ENCODE assay signal across 9 cellular contexts in the genomic region with DNA sequence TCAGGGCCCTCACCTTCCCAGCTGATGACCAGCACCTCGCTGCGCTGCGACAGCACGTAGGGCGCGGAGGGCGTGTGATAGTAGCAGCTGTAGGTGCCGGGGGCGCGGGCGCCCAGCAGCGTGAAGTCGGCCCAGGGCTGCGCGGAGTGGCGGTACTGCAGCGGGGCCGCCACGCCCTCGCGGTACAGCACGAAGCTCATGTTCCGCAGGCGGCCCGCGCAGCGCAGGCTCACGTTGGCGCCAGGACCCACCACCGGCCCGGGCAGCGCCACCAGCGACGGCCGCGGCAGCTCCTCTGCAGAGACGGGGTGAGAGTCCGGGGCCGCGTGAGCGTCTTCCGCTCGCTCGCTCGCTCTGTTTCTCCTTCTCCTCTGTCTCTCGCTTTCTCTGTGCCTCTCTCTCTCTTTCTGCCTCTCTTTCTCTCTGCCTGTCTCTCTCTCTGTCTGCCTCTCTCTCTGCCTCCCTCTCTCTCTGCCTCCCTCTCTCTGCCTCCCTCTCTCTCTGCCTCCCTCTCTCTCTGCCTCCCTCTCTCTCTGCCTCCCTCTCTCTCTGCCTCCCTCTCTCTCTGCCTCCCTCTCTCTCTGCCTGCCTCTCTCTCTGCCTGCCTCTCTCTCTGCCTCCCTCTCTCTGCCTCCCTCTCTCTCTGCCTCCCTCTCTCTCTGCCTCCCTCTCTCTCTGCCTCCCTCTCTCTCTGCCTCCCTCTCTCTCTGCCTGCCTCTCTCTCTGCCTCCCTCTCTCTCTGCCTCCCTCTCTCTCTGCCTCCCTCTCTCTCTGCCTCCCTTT. TPM values are rescaled to one million over a fixed set of nuclear protein-coding genes. Genes with fewer than 3 reads are reported as not detected.
DNase-seq lines count a peak whose midpoint lies in the region; ATAC-seq, FAIRE-seq and TF ChIP-seq lines count a peak whose summit lies in the region.
"Not testable (repeated sequence)": the region's sequence is repeated elsewhere in the genome, so short reads cannot be mapped to it uniquely, and the experiment has no call there.
"Had no signal": no experiment of that assay in that cellular context is flagged by ENCODE, and none has a peak within 500 bp of the region (broad histone marks: within the 10 kb centered on the region; RNA-seq: fewer than 3 reads in every experiment).

No MANE protein-coding gene starts in this region.

- not testable (repeated sequence) for H3K79me1 ChIP-seq in mesenchymal stem cell (replicated peaks; ENCODE audit: low read length, poor library complexity, severe bottlenecking)

- peak overlapping the region; percentile 33 for H2AFZ ChIP-seq in mesenchymal stem cell (ENCODE audit: low read depth, low read length)

- WGBS in A549 (ENCODE audit: missing lambda C conversion rate) = 41% methylated on average over 38 of the region's 46 CpGs
- 2% methylated on average over 44 of the region's 46 CpGs for WGBS in mesenchymal stem cell

- H3K4me2 ChIP-seq in A549 (peak overlapping the region; percentile 83), mesenchymal stem cell (ENCODE audit: low read length, poor library complexity, severe bottlenecking) (peak overlapping the region; percentile 76)

- H3K4me3 ChIP-seq in A549 (peak overlapping the region; percentile 33), ascending aorta (peak overlapping the region; percentile 40 to 61), fibroblast of pulmonary artery (replicated peaks; ENCODE audit: low read depth, low read length) (peak overlapping the region; percentile 33), mesenchymal stem cell (ENCODE audit: insufficient read depth in 1 of 2, low read depth in 1 of 2, low read length in 2 of 2) (peak overlapping the region; percentile 43 to 77), skeletal muscle tissue (ENCODE audit: low read length in 3 of 3) (peak overlapping the region; percentile 22 to 49 (median 40))

- not testable (repeated sequence) for TF ChIP-seq RAD21 in A549 (conservative IDR thresholded peaks at IDR 0.05 in 1 of 2, IDR thresholded peaks at IDR 0.05 in 1 of 2)

- H3K23ac ChIP-seq in mesenchymal stem cell (ENCODE audit: low read length in 2 of 2) = peak overlapping the region in 1 of 2 experiments; percentile 23

- ATAC-seq in A549 = peak; percentile 79 to 81

- intact Hi-C loops in ascending aorta (cut with DNase I) = not testable (repeated sequence)

- H3K9me3 ChIP-seq in A549 = peaks cover 12% of the 10 kb centered on the region; the same call in 2 of the 3 replicates
- H3K9me3 ChIP-seq in ascending aorta; mesenchymal stem cell (ENCODE audit: control insufficient read depth, low read length); skeletal muscle tissue (ENCODE audit: control insufficient read depth in 3 of 3, low read length in 3 of 3): not testable (repeated sequence)

- peak; percentile 50 to 62 for DNase-seq in A549 (ENCODE audit: low read depth in 1 of 2, low spot score in 1 of 2)
- peak; percentile 72 for DNase-seq in GM13976 (ENCODE audit: low spot score)
- peak; percentile 72 for DNase-seq in NCI-H2227 treated with DMSO at 0.1 percent for 48 hours (lab: John Stamatoyannopoulos, UW)
- DNase-seq in activated CD4-positive, alpha-beta T cell treated with anti-CD3 and anti-CD28 coated beads for 1 hour = peak; percentile 28
- DNase-seq in ascending aorta (ENCODE audit: low spot score in 2 of 2) = not testable (repeated sequence)
- DNase-seq in fibroblast of pulmonary artery (ENCODE audit: low read depth) = peak; percentile 48
- peak; percentile 36 for DNase-seq in mesenchymal stem cell

- H3K18ac ChIP-seq in mesenchymal stem cell (ENCODE audit: low read depth in 1 of 2, low read length in 2 of 2) = peak overlapping the region in 1 of 2 experiments; percentile 7

- TF ChIP-seq CTCF in A549 (IDR thresholded peaks at IDR 0.05); GM13976 (IDR thresholded peaks at IDR 0.05; ENCODE audit: borderline replicate concordance, control extremely low read depth, extremely low read depth, insufficient read depth, missing control alignments); ascending aorta (IDR thresholded peaks at IDR 0.05); fibroblast of pulmonary artery (IDR thresholded peaks at IDR 0.05; ENCODE audit: low read length, missing control alignments): not testable (repeated sequence)

- peaks cover 11% of the 10 kb centered on the region; the same call in 1 of the 3 replicates for H3K4me1 ChIP-seq in A549
- not testable (repeated sequence) for H3K4me1 ChIP-seq in ascending aorta; mesenchymal stem cell (ENCODE audit: control insufficient read depth, insufficient read depth, low read depth, low read length); skeletal muscle tissue (ENCODE audit: control insufficient read depth in 3 of 3, insufficient read depth in 3 of 3, low read length in 3 of 3)

- not testable (repeated sequence) for TF ChIP-seq POLR2A in A549 (IDR thresholded peaks at IDR 0.05; ENCODE audit: low read length)

- peak overlapping the region; percentile 85 for H3K9ac ChIP-seq in mesenchymal stem cell (ENCODE audit: low read length)
- peak overlapping the region in 1 of 3 donors; percentile 16 for H3K9ac ChIP-seq in skeletal muscle tissue (ENCODE audit: low read depth in 1 of 3, low read length in 3 of 3)

- H3K36me3 ChIP-seq in ascending aorta; mesenchymal stem cell (ENCODE audit: control insufficient read depth in 1 of 2, insufficient read depth in 2 of 2, low read depth in 1 of 2, low read length in 2 of 2); skeletal muscle tissue (ENCODE audit: control insufficient read depth in 3 of 3, insufficient read depth in 3 of 3, low read length in 3 of 3): not testable (repeated sequence)

- peaks cover 10% of the 10 kb centered on the region for H3K27me3 ChIP-seq in ascending aorta
- H3K27me3 ChIP-seq in mesenchymal stem cell (ENCODE audit: control insufficient read depth in 1 of 2, insufficient read depth in 1 of 2, low read length in 2 of 2) = peaks cover 0 to 12% of the 10 kb centered on the region in 2 experiments
- H3K27me3 ChIP-seq in skeletal muscle tissue (ENCODE audit: control insufficient read depth in 3 of 3, insufficient read depth in 3 of 3, low read length in 3 of 3) = peaks cover 17 to 28% (median 20%) of the 10 kb centered on the region in 3 donors

- FAIRE-seq in A549 (lab: Jason Lieb, UNC) = not testable (repeated sequence)

- H2BK5ac ChIP-seq in mesenchymal stem cell (ENCODE audit: low read depth, low read length, poor library complexity, severe bottlenecking) = not testable (repeated sequence)

- H2BK15ac ChIP-seq in mesenchymal stem cell (ENCODE audit: low read depth, poor library complexity, severe bottlenecking) = not testable (repeated sequence)

- not testable (repeated sequence) for H3K14ac ChIP-seq in mesenchymal stem cell (ENCODE audit: low read length in 2 of 2)

- not testable (repeated sequence) for H2BK12ac ChIP-seq in mesenchymal stem cell (ENCODE audit: low read length in 2 of 2)

- not testable (repeated sequence) for H2BK120ac ChIP-seq in mesenchymal stem cell (ENCODE audit: low read depth, low read length)

- peak overlapping the region; percentile 40 to 78; a peak in 5 of 6 replicates for H3K27ac ChIP-seq in A549
- not testable (repeated sequence) for H3K27ac ChIP-seq in ascending aorta; mesenchymal stem cell (ENCODE audit: low read length, poor library complexity, severe bottlenecking); skeletal muscle tissue (ENCODE audit: low read depth, low read length)

- POLR2A ChIA-PET in A549 (lab: Yijun Ruan, JAX) = interaction anchor here (0.7 kb wide), 1 partner anchor 31 kb away, joined by 3 read pairs; no protein-coding TSS in a partner anchor

- TF ChIP-seq EP300 in A549 (IDR thresholded peaks at IDR 0.05) = not testable (repeated sequence)

- CTCF ChIA-PET in A549 (lab: Yijun Ruan, JAX) = interaction anchor here (0.6 to 4.3 kb wide), 23 partner anchors 10 to 303 kb away, joined by 3 to 35 read pairs (median 5); no protein-coding TSS in a partner anchor

- H4K91ac ChIP-seq in mesenchymal stem cell (ENCODE audit: low read length) = not testable (repeated sequence)

- H3K4ac ChIP-seq in mesenchymal stem cell (ENCODE audit: low read depth in 1 of 2, low read length in 2 of 2) = not testable (repeated sequence)

- H2AK5ac ChIP-seq in mesenchymal stem cell (ENCODE audit: low read length, severe bottlenecking) = not testable (repeated sequence)

- H4K8ac ChIP-seq in mesenchymal stem cell (ENCODE audit: low read length) = not testable (repeated sequence)

- in situ Hi-C loops in GM13976 (cut with MboI; ENCODE audit: low sequenced_read_pairs, unreplicated experiment) = not testable (repeated sequence)

RNA-seq across cellular contexts. Expression of a gene that starts 4.6 kb away (rescaled TPM):
- polyA plus RNA-seq in A549 (2011; rRNA removed) (0.26 and 0.33 TPM in 2 replicates), A549 (2017; fragmentation: RNase III; extraction: RNeasy Plus Mini Kit Qiagen cat#74134 plus additional on column Dnase treatment) (0.28 to 0.63 TPM (median 0.31 TPM) in 3 replicates)
- polyA plus RNA-seq in A549 (2012; cell fraction: cytosol; rRNA removed) = 0.56 and 1.1 TPM in 2 replicates
- polyA plus RNA-seq in A549 (2012; cell fraction: nucleus; rRNA removed) = 1.8 and 3.0 TPM in 2 replicates
- 0.15 and 0.21 TPM in 2 replicates for polyA minus RNA-seq in A549 (2011; rRNA and poly(A)+ RNA removed)
- total RNA-seq in ascending aorta (13.6 TPM), skeletal muscle tissue (0.52 TPM)
- polyA plus RNA-seq in mesenchymal stem cell (2013, experiment 1 of 2) = 0.12 TPM
- polyA plus RNA-seq in mesenchymal stem cell (2013, experiment 2 of 2) = 0.10 TPM

RNA-seq across cellular contexts. Expression of a gene that starts 6.6 kb away (rescaled TPM):
- 36.5 and 43.5 TPM in 2 replicates for polyA plus RNA-seq in A549 (2011; rRNA removed)
- polyA plus RNA-seq in A549 (2012; cell fraction: cytosol; rRNA removed) = 144 and 147 TPM in 2 replicates
- 85.7 and 103 TPM in 2 replicates for polyA plus RNA-seq in A549 (2012; cell fraction: nucleus; rRNA removed)
- 188 to 198 TPM (median 190 TPM) in 3 replicates for polyA plus RNA-seq in A549 (2017; fragmentation: RNase III; extraction: RNeasy Plus Mini Kit Qiagen cat#74134 plus additional on column Dnase treatment)
- polyA minus RNA-seq in A549 (2011; rRNA and poly(A)+ RNA removed) = 122 and 207 TPM in 2 replicates
- 12.5 TPM for total RNA-seq in ascending aorta
- 585 TPM for polyA plus RNA-seq in mesenchymal stem cell (2013, experiment 1 of 2)
- polyA plus RNA-seq in mesenchymal stem cell (2013, experiment 2 of 2) = 591 TPM
- total RNA-seq in skeletal muscle tissue = 7.8 TPM

RNA-seq across cellular contexts. Expression of a gene that starts 14.9 kb away (rescaled TPM):
- polyA plus RNA-seq in A549 (2011; rRNA removed) (not detected in 2 replicates), A549 (2017; fragmentation: RNase III; extraction: RNeasy Plus Mini Kit Qiagen cat#74134 plus additional on column Dnase treatment) (not detected in 3 replicates)
- polyA plus RNA-seq in A549 (2012; cell fraction: cytosol; rRNA removed) = not detected in 2 replicates
- polyA plus RNA-seq in A549 (2012; cell fraction: nucleus; rRNA removed) = not detected in 2 replicates
- polyA minus RNA-seq in A549 (2011; rRNA and poly(A)+ RNA removed) = not detected in 2 replicates
- total RNA-seq in ascending aorta (not detected), skeletal muscle tissue (not detected)
- polyA plus RNA-seq in mesenchymal stem cell (2013, experiment 1 of 2) = not detected
- not detected for polyA plus RNA-seq in mesenchymal stem cell (2013, experiment 2 of 2)
- polyA plus RNA-seq: adipose tissue had no signal

RNA-seq across cellular contexts. Expression of a gene that starts 19.4 kb away (rescaled TPM):
- polyA plus RNA-seq in A549 (2011; rRNA removed) = 10.8 and 16.1 TPM in 2 replicates
- 22.8 and 25.8 TPM in 2 replicates for polyA plus RNA-seq in A549 (2012; cell fraction: cytosol; rRNA removed)
- 14.1 and 17.8 TPM in 2 replicates for polyA plus RNA-seq in A549 (2012; cell fraction: nucleus; rRNA removed)
- polyA plus RNA-seq in A549 (2017; fragmentation: RNase III; extraction: RNeasy Plus Mini Kit Qiagen cat#74134 plus additional on column Dnase treatment) = 26.1 to 29.2 TPM (median 26.6 TPM) in 3 replicates
- polyA minus RNA-seq in A549 (2011; rRNA and poly(A)+ RNA removed) = 10.0 and 10.8 TPM in 2 replicates
- total RNA-seq in ascending aorta = 10.6 TPM
- 11.8 TPM for polyA plus RNA-seq in mesenchymal stem cell (2013, experiment 1 of 2)
- polyA plus RNA-seq in mesenchymal stem cell (2013, experiment 2 of 2) = 11.8 TPM
- total RNA-seq in skeletal muscle tissue = 12.0 TPM

RNA-seq across cellular contexts. Expression of a gene that starts 19.5 kb away (rescaled TPM):
- polyA plus RNA-seq in A549 (2011; rRNA removed) (66.9 and 69.8 TPM in 2 replicates), A549 (2017; fragmentation: RNase III; extraction: RNeasy Plus Mini Kit Qiagen cat#74134 plus additional on column Dnase treatment) (164 to 169 TPM (median 164 TPM) in 3 replicates)
- polyA plus RNA-seq in A549 (2012; cell fraction: cytosol; rRNA removed) = 151 and 161 TPM in 2 replicates
- polyA plus RNA-seq in A549 (2012; cell fraction: nucleus; rRNA removed) = 231 and 270 TPM in 2 replicates
- 31.8 and 44.7 TPM in 2 replicates for polyA minus RNA-seq in A549 (2011; rRNA and poly(A)+ RNA removed)
- total RNA-seq in ascending aorta (84.1 TPM), skeletal muscle tissue (34.4 TPM)
- polyA plus RNA-seq in mesenchymal stem cell (2013, experiment 1 of 2) = 50.1 TPM
- polyA plus RNA-seq in mesenchymal stem cell (2013, experiment 2 of 2) = 49.7 TPM
